ENCODE assay signal across 11 cellular contexts in the genomic region with DNA sequence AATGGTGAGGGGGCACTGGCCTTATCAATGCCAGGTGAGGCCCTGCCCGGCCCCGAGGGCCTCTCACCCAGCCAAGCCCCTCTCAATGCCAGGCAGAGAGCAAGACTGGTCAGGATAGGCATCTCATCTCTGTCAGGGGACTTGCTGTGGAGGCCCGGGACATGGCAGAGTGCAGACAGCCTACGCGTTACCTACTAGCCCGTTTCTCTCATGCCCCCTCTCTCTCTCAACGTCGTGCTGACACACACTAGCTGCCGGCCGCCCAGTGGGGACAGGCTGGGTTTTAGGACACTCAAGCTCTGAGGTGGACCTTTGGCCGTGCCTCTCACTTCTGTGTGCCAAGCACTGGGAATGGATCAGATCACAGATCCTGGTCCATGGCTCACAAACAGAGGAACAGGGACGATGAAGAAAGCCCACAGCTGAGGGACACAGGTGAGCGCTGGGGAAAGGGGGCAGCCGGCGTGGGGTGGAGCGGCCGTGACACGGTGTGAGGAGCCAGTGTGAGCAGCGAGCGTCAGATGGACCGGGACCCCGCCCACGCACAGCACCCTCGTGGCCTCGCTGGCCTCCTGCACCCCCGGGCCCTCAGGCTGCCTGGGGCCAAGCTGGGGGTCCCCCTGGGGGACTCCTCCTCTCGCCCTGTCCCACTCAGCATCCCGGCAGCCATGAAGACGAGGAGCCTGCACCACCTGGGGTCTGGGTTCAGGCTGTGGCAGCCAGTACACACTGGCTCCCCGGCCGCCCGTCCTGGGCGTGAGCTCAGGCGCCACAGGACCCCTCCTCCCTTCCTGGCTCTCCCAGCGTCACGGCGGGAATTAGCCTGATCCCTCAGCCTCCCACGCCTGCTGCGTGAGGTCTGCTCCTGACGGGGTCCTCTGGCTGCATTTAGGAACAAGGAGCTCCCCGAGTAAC.
"Had no signal": no experiment of that assay in that cellular context is flagged by ENCODE, and none has a peak within 500 bp of the region (broad histone marks: within the 10 kb centered on the region; RNA-seq: fewer than 3 reads in every experiment).

No MANE protein-coding gene starts in this region.

- ATAC-seq: activated naive CD8-positive, alpha-beta T cell treated with anti-CD3 and anti-CD28 coated beads, Interleukin-2, amount 50 U/mL, for 24 hours; left lobe of liver had no signal

- DNase-seq: activated CD4-positive, alpha-beta T cell treated with anti-CD3 and anti-CD28 coated beads for 48 hours; activated effector memory CD4-positive, alpha-beta T cell treated with Interleukin-2 at 50 U/mL for 16 hours; activated naive CD8-positive, alpha-beta T cell treated with anti-CD3 and anti-CD28 coated beads, Interleukin-2, amount 50 U/mL, for 24 hours; stimulated activated CD4-positive, alpha-beta T cell treated with anti-CD3 and anti-CD28 coated beads, Interleukin-12 subunit alpha, Interleukin-12 subunit beta, amount 100 ng/mL, for 4 hours; stomach; T1000 had no signal

- H3K9me3 Mint-ChIP-seq: activated naive CD8-positive, alpha-beta T cell treated with anti-CD3 and anti-CD28 coated beads, Interleukin-2, amount 50 U/mL, for 24 hours had no signal

- H3K4me3 Mint-ChIP-seq: activated naive CD8-positive, alpha-beta T cell treated with anti-CD3 and anti-CD28 coated beads, Interleukin-2, amount 50 U/mL, for 24 hours had no signal

- H3K27me3 ChIP-seq: ascending aorta, esophagus muscularis mucosa, stomach had no signal

- H3K27me3 Mint-ChIP-seq: activated naive CD8-positive, alpha-beta T cell treated with anti-CD3 and anti-CD28 coated beads, Interleukin-2, amount 50 U/mL, for 24 hours had no signal

- H3K4me3 ChIP-seq: ascending aorta, esophagus muscularis mucosa, stomach, thoracic aorta had no signal

- H3K4me1 ChIP-seq: ascending aorta had no signal

- H3K9me3 ChIP-seq: ascending aorta, esophagus muscularis mucosa, stomach, thoracic aorta had no signal

- H3K27ac Mint-ChIP-seq: activated naive CD8-positive, alpha-beta T cell treated with anti-CD3 and anti-CD28 coated beads, Interleukin-2, amount 50 U/mL, for 24 hours had no signal

- H3K27ac ChIP-seq: ascending aorta, esophagus muscularis mucosa, stomach, thoracic aorta, VCaP had no signal
